ENCODE assay signal across 6 cellular contexts in genomic region chrX:1918780-1919179, GRCh38.
"Had no signal": no experiment of that assay in that cellular context is flagged by ENCODE, and none has a peak within 500 bp of the region (broad histone marks: within the 10 kb centered on the region; RNA-seq: fewer than 3 reads in every experiment).

No MANE protein-coding gene starts in this region.

- H3K4me2 ChIP-seq: GM23338, KMS-11 had no signal

- H3K9ac ChIP-seq: KMS-11 had no signal

- H3K27ac ChIP-seq: HL-60, KMS-11 had no signal

- H3K4me3 ChIP-seq: GM23338 had no signal

- DNase-seq: H9, HCEC 1CT, HFFc6 had no signal
